17 cellular contexts compared by ENCODE assay signal in the genomic region with DNA sequence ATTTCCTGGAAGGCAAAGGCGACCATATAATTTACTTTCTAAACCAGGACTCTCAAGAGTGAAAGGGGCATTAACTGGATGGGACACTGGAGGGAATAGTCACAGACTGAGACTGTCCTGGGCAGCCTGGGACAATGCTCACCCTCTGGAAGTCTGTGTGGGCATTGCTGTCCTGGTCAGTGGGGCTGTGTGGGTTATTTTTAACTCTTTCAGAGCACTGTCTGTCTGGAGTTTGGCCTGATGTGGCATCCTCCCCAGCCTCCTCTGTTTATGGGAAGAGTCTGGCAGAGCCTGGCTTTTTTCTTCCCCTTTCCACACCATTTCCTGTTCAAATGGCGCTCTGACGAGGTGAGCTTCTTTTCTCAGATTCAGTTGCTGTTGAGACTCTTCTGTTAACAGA. TPM values are rescaled to one million over a fixed set of nuclear protein-coding genes. Genes with fewer than 3 reads are reported as not detected.
A peak's percentile ranks its signal among the peaks of the same experiment; 100 is the strongest.
DNase-seq lines count a peak whose midpoint lies in the region; ATAC-seq and TF ChIP-seq lines count a peak whose summit lies in the region.
"Had no signal": no experiment of that assay in that cellular context is flagged by ENCODE, and none has a peak within 500 bp of the region (broad histone marks: within the 10 kb centered on the region; RNA-seq: fewer than 3 reads in every experiment).

No MANE protein-coding gene starts in this region.

- CTCF ChIA-PET in mammary epithelial cell (lab: Charles Lee; ENCODE audit: low non-redundant PET), result no interaction called here

- ATAC-seq in gastroesophageal sphincter, result no peak
- no peak for ATAC-seq in thoracic aorta (ENCODE audit: insufficient number of reproducible peaks, low FRiP score, low read depth)
- no peak for ATAC-seq in HG03342 (IDR thresholded peaks at IDR 0.05; ENCODE audit: unreplicated experiment)

- no peaks in the 10 kb centered on the region for H3K36me3 ChIP-seq in breast epithelium
- H3K36me3 ChIP-seq in mammary epithelial cell (ENCODE audit: insufficient read depth, low read length), result no peaks in the 10 kb centered on the region
- H3K36me3 ChIP-seq in gastroesophageal sphincter, result no peaks in the 10 kb centered on the region
- no peaks in the 10 kb centered on the region for H3K36me3 ChIP-seq in osteoblast (ENCODE audit: insufficient read depth, low read length)
- H3K36me3 ChIP-seq in thoracic aorta, result no peaks in the 10 kb centered on the region
- H3K36me3 ChIP-seq: HAP-1 had no signal

- H3K9ac ChIP-seq in mammary epithelial cell (ENCODE audit: insufficient read depth, low read length), result no peak overlapping the region

- in situ Hi-C loops in mammary epithelial cell (cut with MboI; ENCODE audit: low sequenced_read_pairs in 2 of 2), result no loop called here
- in situ Hi-C loops in ACHN (cut with HindIII; ENCODE audit: low pct_ligation_motif_present, low pct_unique_long_range_greater_than_20kb, low sequenced_read_pairs), result no loop called here

- TF ChIP-seq CTCF in breast epithelium (IDR thresholded peaks at IDR 0.05) (no peak), mammary epithelial cell (conservative IDR thresholded peaks at IDR 0.05 in 1 of 2, IDR thresholded peaks at IDR 0.05 in 1 of 2; ENCODE audit: extremely low read depth in 1 of 2, insufficient read depth in 1 of 2, low read depth in 1 of 2, low read length in 2 of 2) (no peak), gastroesophageal sphincter (IDR thresholded peaks at IDR 0.05) (no peak), osteoblast (IDR thresholded peaks at IDR 0.05; ENCODE audit: extremely low read depth, low read depth, low read length) (no peak), thoracic aorta (IDR thresholded peaks at IDR 0.05) (no peak)

- H3K27me3 ChIP-seq in breast epithelium (no peaks in the 10 kb centered on the region), mammary epithelial cell (ENCODE audit: insufficient read depth, low read length) (peaks cover 6% of the 10 kb centered on the region), gastroesophageal sphincter (no peaks in the 10 kb centered on the region), osteoblast (ENCODE audit: insufficient read depth, low read length) (no peaks in the 10 kb centered on the region), thoracic aorta (replicated peaks; ENCODE audit: insufficient read depth) (no peaks in the 10 kb centered on the region)

- H3K27ac ChIP-seq in breast epithelium (peak overlapping the region; percentile 2 to 33), mammary epithelial cell (ENCODE audit: insufficient read depth, low read depth, low read length) (no peak overlapping the region), gastroesophageal sphincter (peak overlapping the region; percentile 30 to 99 (median 82)), osteoblast (ENCODE audit: low read depth, low read length) (peak overlapping the region; percentile 23), thoracic aorta (peak overlapping the region; percentile 16 to 26)

- intact Hi-C loops in breast epithelium (cut with DNase I; ENCODE audit: low total_unique reads), result no loop called here
- intact Hi-C loops in mammary epithelial cell (cut with micrococcal nuclease), result no loop called here

- no peaks in the 10 kb centered on the region for H3K4me1 ChIP-seq in breast epithelium
- no peaks in the 10 kb centered on the region for H3K4me1 ChIP-seq in mammary epithelial cell (ENCODE audit: insufficient read depth, low read length)
- peaks cover 26 to 99% (median 58%) of the 10 kb centered on the region in 3 donors for H3K4me1 ChIP-seq in gastroesophageal sphincter
- H3K4me1 ChIP-seq in osteoblast (ENCODE audit: insufficient read depth, low read length), result peaks cover 42% of the 10 kb centered on the region
- H3K4me1 ChIP-seq in thoracic aorta (ENCODE audit: control insufficient read depth in 1 of 2, low read depth in 2 of 2), result peaks cover 28 to 76% of the 10 kb centered on the region in 2 donors
- H3K4me1 ChIP-seq: HAP-1 had no signal

- dilution Hi-C loops in mammary epithelial cell (cut with HindIII; ENCODE audit: low sequenced_read_pairs), result loop anchor here (5.0 kb wide), 1 partner anchor 47 kb away; no protein-coding TSS in a partner anchor

- H4K20me1 ChIP-seq in mammary epithelial cell (ENCODE audit: insufficient read depth, low read length) (no peaks in the 10 kb centered on the region), osteoblast (ENCODE audit: insufficient read depth, low read length) (peaks cover 14% of the 10 kb centered on the region)

- TF ChIP-seq POLR2A in breast epithelium (IDR thresholded peaks at IDR 0.05) (no peak), gastroesophageal sphincter (IDR thresholded peaks at IDR 0.05) (no peak)

- H2AFZ ChIP-seq in mammary epithelial cell (ENCODE audit: low read depth, low read length), result no peak overlapping the region
- peak overlapping the region; percentile 62 for H2AFZ ChIP-seq in osteoblast (ENCODE audit: low read length)

- H3K79me2 ChIP-seq in mammary epithelial cell (ENCODE audit: insufficient read depth, low read length) (no peaks in the 10 kb centered on the region), osteoblast (ENCODE audit: insufficient read depth, low read length) (peaks cover 20% of the 10 kb centered on the region)

- 80% methylated on average over 3 of the region's 3 CpGs for WGBS in mammary epithelial cell (ENCODE audit: low coverage, missing lambda C conversion rate)
- WGBS in gastroesophageal sphincter (ENCODE audit: low coverage in 1 of 2), 2 donors, result 7 to 46% methylated on average over 2 to 3 of the region's 3 CpGs

- no peak for DNase-seq in breast epithelium (ENCODE audit: low spot score in 2 of 2)
- no peak for DNase-seq in mammary epithelial cell
- no peak for DNase-seq in osteoblast (ENCODE audit: insufficient read length, low spot score, missing footprints)
- no peak for DNase-seq in thoracic aorta (ENCODE audit: low spot score)
- DNase-seq in ACHN, result no peak
- no peak for DNase-seq in SKM-1 treated with dmso at 0.1 percent for 144 hours (lab: John Stamatoyannopoulos, UW; ENCODE audit: unreplicated experiment)
- DNase-seq: 8988T; CD4-positive, alpha-beta memory T cell; Karpas-422; NCI-H1105 treated with DMSO at 0.1 percent for 48 hours; NCI-H187; NCI-H345; NCI-H526 had no signal

- H3K9me3 ChIP-seq in breast epithelium, result no peaks in the 10 kb centered on the region
- no peaks in the 10 kb centered on the region for H3K9me3 ChIP-seq in mammary epithelial cell (replicated peaks; ENCODE audit: insufficient read depth, low read length)
- H3K9me3 ChIP-seq in gastroesophageal sphincter, result no peaks in the 10 kb centered on the region
- H3K9me3 ChIP-seq in osteoblast (ENCODE audit: low read depth, low read length), result no peaks in the 10 kb centered on the region
- no peaks in the 10 kb centered on the region for H3K9me3 ChIP-seq in thoracic aorta
- H3K9me3 ChIP-seq: HAP-1 had no signal

- no peak for TF ChIP-seq EP300 in gastroesophageal sphincter (IDR thresholded peaks at IDR 0.05)

- H3K4me2 ChIP-seq in mammary epithelial cell (ENCODE audit: insufficient read depth, low read depth, low read length) (no peak overlapping the region), osteoblast (ENCODE audit: insufficient read depth, low read length) (peak overlapping the region; percentile 17)

- H3K4me3 ChIP-seq in breast epithelium (no peak overlapping the region), mammary epithelial cell (replicated peaks in 1 of 3; ENCODE audit: insufficient read depth in 1 of 3, low read depth in 2 of 3, low read length in 3 of 3) (no peak overlapping the region), gastroesophageal sphincter (peak overlapping the region in 1 of 2 donors; percentile 0), osteoblast (ENCODE audit: insufficient read depth, low read length) (no peak overlapping the region), thoracic aorta (no peak overlapping the region)
- H3K4me3 ChIP-seq: HAP-1 had no signal

- BruUV-seq in mammary epithelial cell (replicated peaks; lab: Mats Ljungman, UMichigan), result no TSS peak

RNA-seq across cellular contexts. Expression of a gene that starts 11.7 kb away (rescaled TPM):
- 10 to 100 TPM; 16.2 to 59.5 (median 41.3) TPM for total RNA-seq in breast epithelium
- total RNA-seq in mammary epithelial cell, result under 1 TPM in 1 of 2 donors, not detected in 1; 0.17 TPM
- polyA plus RNA-seq in mammary epithelial cell, result 0.02 TPM
- not detected for polyA minus RNA-seq in mammary epithelial cell
- total RNA-seq in gastroesophageal sphincter, result 100 to 1,000 TPM; 200 to 373 (median 270) TPM
- total RNA-seq in osteoblast, result 29.0 and 46.9 TPM in 2 replicates
- 10 to 100 TPM; 61.5 to 71.5 TPM for total RNA-seq in thoracic aorta
- total RNA-seq: CD4-positive, alpha-beta memory T cell; HT-29 had no signal
- polyA plus RNA-seq: CD4-positive, alpha-beta memory T cell had no signal

Comparison
In these comparisons a context has a peak if more than half of its experiments do, and no peak if none do; other contexts are left out.
1. RNA of a gene that starts 11.7 kb away (total RNA-seq): 200 to 373 TPM in gastroesophageal sphincter, 61.5 to 71.5 TPM in thoracic aorta, 16.2 to 59.5 TPM in breast epithelium and 29.0 to 46.9 TPM in osteoblast; 0.17 TPM in mammary epithelial cell; every median in the first group is over 10 times any median in the second.